Comparison of ENCODE assay signal across 29 cellular contexts in the genomic region with DNA sequence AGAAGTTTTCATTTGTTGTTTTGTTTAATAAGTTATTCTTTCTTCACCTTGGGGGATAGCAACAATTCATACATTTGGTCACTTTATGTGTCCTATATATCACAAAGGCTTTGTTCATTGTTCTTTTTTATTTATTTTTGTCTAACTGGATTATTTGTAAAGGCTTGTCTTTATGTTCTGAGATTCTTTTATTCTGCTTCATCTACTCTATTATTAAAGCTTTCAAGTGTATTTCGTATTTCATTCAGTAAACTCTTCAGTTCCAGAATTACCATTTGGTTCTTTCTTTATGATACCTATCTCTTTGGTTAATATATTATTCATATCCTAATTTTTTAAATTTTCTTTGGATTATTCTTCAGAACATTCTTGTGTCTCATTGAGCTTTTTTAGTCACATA.
"Had no signal": no experiment of that assay in that cellular context is flagged by ENCODE, and none has a peak within 500 bp of the region (broad histone marks: within the 10 kb centered on the region; RNA-seq: fewer than 3 reads in every experiment).

No MANE protein-coding gene starts in this region.

- H3K4me1 ChIP-seq: adrenal gland, body of pancreas, colonic mucosa had no signal

- H3K27me3 ChIP-seq: adrenal gland, body of pancreas, colonic mucosa, dorsolateral prefrontal cortex had no signal

- H3K4me3 ChIP-seq: adrenal gland, body of pancreas, colonic mucosa, dorsolateral prefrontal cortex had no signal

- H3K27ac ChIP-seq: adrenal gland, body of pancreas, colonic mucosa, dorsolateral prefrontal cortex had no signal

- ATAC-seq: activated CD4-positive, alpha-beta T cell treated with anti-CD3 and anti-CD28 coated beads for 36 hours; activated CD8-positive, alpha-beta memory T cell treated with anti-CD3 and anti-CD28 coated beads, Interleukin-2, amount 10 ng/mL, durations not matched to agents 7 days and 5 days; activated CD8-positive, alpha-beta T cell treated with anti-CD3 and anti-CD28 coated beads, Interleukin-2, amount 10 ng/mL, durations not matched to agents 7 days and 5 days; activated naive CD8-positive, alpha-beta T cell treated with anti-CD3 and anti-CD28 coated beads, Interleukin-2, amount 50 U/mL, for 24 hours; body of pancreas; esophagus mucosa had no signal

- H3K36me3 ChIP-seq: adrenal gland, colonic mucosa had no signal

- FAIRE-seq: frontal cortex had no signal

- DNase-seq: activated CD4-positive, alpha-beta memory T cell treated with anti-CD3 and anti-CD28 coated beads for 36 hours; activated CD4-positive, alpha-beta T cell treated with anti-CD3 and anti-CD28 coated beads for 36 hours; activated CD4-positive, alpha-beta T cell treated with anti-CD3 and anti-CD28 coated beads, Interleukin-2, amount 10 ng/mL, durations not matched to agents 24 days and 14 days; activated CD4-positive, CD25-positive, alpha-beta regulatory T cell; activated CD4-positive, CD25-positive, alpha-beta regulatory T cell treated with anti-CD3 and anti-CD28 coated beads, Interleukin-2, amount 50 U/mL, for 72 hours; activated CD8-positive, alpha-beta memory T cell treated with anti-CD3 and anti-CD28 coated beads, Interleukin-2, amount 10 ng/mL, durations not matched to agents 7 days and 5 days; activated CD8-positive, alpha-beta memory T cell treated with anti-CD3 and anti-CD28 coated beads, Interleukin-2, amount 50 U/mL, for 4 hours; activated CD8-positive, alpha-beta T cell treated with anti-CD3 and anti-CD28 coated beads, Interleukin-2, amount 10 ng/mL, durations not matched to agents 7 days and 5 days; activated effector memory CD4-positive, alpha-beta T cell treated with anti-CD3 and anti-CD28 coated beads, Interleukin-2, amount 50 U/mL, for 16 hours; activated naive CD4-positive, alpha-beta T cell treated with anti-CD3 and anti-CD28 coated beads for 36 hours; activated naive CD8-positive, alpha-beta T cell treated with anti-CD3 and anti-CD28 coated beads for 36 hours; activated naive CD8-positive, alpha-beta T cell treated with anti-CD3 and anti-CD28 coated beads, Interleukin-2, amount 50 U/mL, for 24 hours; activated T-cell treated with anti-CD3 and anti-CD28 coated beads, Interleukin-2, amount 50 U/mL, for 1 hour; activated T-cell treated with anti-CD3 and anti-CD28 coated beads, Interleukin-2, amount 50 U/mL, for 48 hours; adrenal gland; amygdala; aorta; body of pancreas; caudate nucleus; cerebellar nuclear complex; colonic mucosa; dorsolateral prefrontal cortex; effector memory CD4-positive, alpha-beta T cell; endodermal cell; foreskin fibroblast; head of caudate nucleus; T-helper 2 cell had no signal

- H3K9me3 ChIP-seq: body of pancreas, colonic mucosa had no signal
